In genomic region chr10:69071610-69072009, GRCh38 we compare ENCODE assay signal across 15 cellular contexts. TPM values are rescaled to one million over a fixed set of nuclear protein-coding genes. Genes with fewer than 3 reads are reported as not detected.
DNase-seq lines count a peak whose midpoint lies in the region; ATAC-seq and TF ChIP-seq lines count a peak whose summit lies in the region.
"Had no signal": no experiment of that assay in that cellular context is flagged by ENCODE, and none has a peak within 500 bp of the region (broad histone marks: within the 10 kb centered on the region; RNA-seq: fewer than 3 reads in every experiment).

No MANE protein-coding gene starts in this region.

- intact Hi-C loops in CD14-positive monocyte (cut with micrococcal nuclease) = no loop called here
- intact Hi-C loops in left ventricle myocardium superior (cut with micrococcal nuclease) = no loop called here

- H3K9me3 ChIP-seq in BLaER1 treated with 17β-estradiol and CSF1 and Interleukin-3, amounts not matched to agents 10 nM and 100 nM (replicated peaks in 1 of 11) = no peaks in the 10 kb centered on the region; a peak in 1 of 22 replicates
- H3K9me3 ChIP-seq in parathyroid adenoma (ENCODE audit: control insufficient read depth, low read length) = no peaks in the 10 kb centered on the region
- H3K9me3 ChIP-seq: A549, BE2C, Caco-2, HAP-1 had no signal

- peaks cover 0 to 1% (median 0%) of the 10 kb centered on the region in 3 donors for H3K27me3 Mint-ChIP-seq in CD14-positive monocyte (ENCODE audit: low read depth in 3 of 3)

- no peaks in the 10 kb centered on the region for H3K36me3 ChIP-seq in BLaER1 treated with 17β-estradiol and CSF1 and Interleukin-3, amounts not matched to agents 10 nM and 100 nM
- no peaks in the 10 kb centered on the region for H3K36me3 ChIP-seq in parathyroid adenoma (ENCODE audit: control insufficient read depth, insufficient read depth, low read length)
- H3K36me3 ChIP-seq: BE2C, HAP-1 had no signal

- no peaks in the 10 kb centered on the region for H3K27me3 ChIP-seq in BLaER1 treated with 17β-estradiol and CSF1 and Interleukin-3, amounts not matched to agents 10 nM and 100 nM
- H3K27me3 ChIP-seq in parathyroid adenoma (ENCODE audit: control insufficient read depth, insufficient read depth, low read length) = no peaks in the 10 kb centered on the region
- H3K27me3 ChIP-seq: BE2C had no signal

- no peak overlapping the region for H3K4me3 ChIP-seq in BLaER1 treated with 17β-estradiol and CSF1 and Interleukin-3, amounts not matched to agents 10 nM and 100 nM
- no peak overlapping the region for H3K4me3 ChIP-seq in parathyroid adenoma (ENCODE audit: low read depth, low read length)
- H3K4me3 ChIP-seq: A549, HAP-1 had no signal

- no peaks in the 10 kb centered on the region for H3K36me3 Mint-ChIP-seq in CD14-positive monocyte
- H3K36me3 Mint-ChIP-seq: CD8-positive, alpha-beta memory T cell had no signal

- no peak overlapping the region for H3K4me3 Mint-ChIP-seq in CD14-positive monocyte
- H3K4me3 Mint-ChIP-seq: CD8-positive, alpha-beta memory T cell had no signal

- TF ChIP-seq CTCF in CD14-positive monocyte (IDR thresholded peaks at IDR 0.05) = no peak
- TF ChIP-seq CTCF in parathyroid adenoma (IDR thresholded peaks at IDR 0.05) = no peak

- H3K79me2 ChIP-seq in parathyroid adenoma = no peaks in the 10 kb centered on the region

- no peaks in the 10 kb centered on the region for H4K20me1 ChIP-seq in BLaER1 treated with 17β-estradiol and CSF1 and Interleukin-3, amounts not matched to agents 10 nM and 100 nM

- no peaks in the 10 kb centered on the region for H3K9me3 Mint-ChIP-seq in CD14-positive monocyte
- H3K9me3 Mint-ChIP-seq: CD8-positive, alpha-beta memory T cell had no signal

- peak overlapping the region; percentile 7 for H2AFZ ChIP-seq in parathyroid adenoma

- H3K9ac ChIP-seq in BLaER1 treated with 17β-estradiol and CSF1 and Interleukin-3, amounts not matched to agents 10 nM and 100 nM = no peak overlapping the region
- no peak overlapping the region for H3K9ac ChIP-seq in parathyroid adenoma

- DNase-seq in CD14-positive monocyte (ENCODE audit: low spot score) (no peak), left ventricle myocardium superior (no peak), mucosa of gallbladder (ENCODE audit: low spot score) (no peak), inferior parietal cortex (ENCODE audit: extremely low spot score) (no peak)
- DNase-seq: BE2C; Caco-2; CD8-positive, alpha-beta memory T cell; DND-41; GDM1 had no signal

- peak overlapping the region in 7 of 11 experiments; percentile 39 to 99 (median 96); a peak in 13 of 22 replicates for H3K27ac ChIP-seq in BLaER1 treated with 17β-estradiol and CSF1 and Interleukin-3, amounts not matched to agents 10 nM and 100 nM
- H3K27ac ChIP-seq in parathyroid adenoma = no peak overlapping the region
- H3K27ac ChIP-seq: A549 had no signal

- peak overlapping the region in 4 of 11 experiments; percentile 45 to 97 (median 64); a peak in 6 of 22 replicates for H3K4me2 ChIP-seq in BLaER1 treated with 17β-estradiol and CSF1 and Interleukin-3, amounts not matched to agents 10 nM and 100 nM
- no peak overlapping the region for H3K4me2 ChIP-seq in parathyroid adenoma (ENCODE audit: low read length)
- H3K4me2 ChIP-seq: A549 had no signal

- peaks cover 8 to 95% (median 72%) of the 10 kb centered on the region in 10 experiments for H3K4me1 ChIP-seq in BLaER1 treated with 17β-estradiol and CSF1 and Interleukin-3, amounts not matched to agents 10 nM and 100 nM
- no peaks in the 10 kb centered on the region for H3K4me1 ChIP-seq in parathyroid adenoma
- H3K4me1 ChIP-seq: A549, BE2C, Caco-2, HAP-1 had no signal

- H3K27ac Mint-ChIP-seq in CD14-positive monocyte = peak overlapping the region in 5 of 7 donors; percentile 22 to 73 (median 41)

- peak; percentile 29 for ATAC-seq in left ventricle myocardium superior
- no peak for ATAC-seq in GM19455 (IDR thresholded peaks at IDR 0.05; ENCODE audit: unreplicated experiment)
- ATAC-seq: A549 had no signal

- peaks cover 70% of the 10 kb centered on the region for H3K4me1 Mint-ChIP-seq in CD14-positive monocyte

RNA-seq across cellular contexts. Expression of gene SRGN, which starts 16.3 kb away (rescaled TPM):
- 1,000 to 10,000 TPM; 1,724 to 1,859 TPM for polyA plus RNA-seq in CD14-positive monocyte
- 42.8 TPM for total RNA-seq in left ventricle myocardium superior
- total RNA-seq in mucosa of gallbladder = 91.4 TPM
- total RNA-seq: Caco-2, H1 had no signal

RNA-seq across cellular contexts. Expression of gene VPS26A, which starts 52.4 kb away (rescaled TPM):
- 10 to 100 TPM; 42.1 to 58.3 TPM for polyA plus RNA-seq in CD14-positive monocyte
- total RNA-seq in left ventricle myocardium superior (37.3 TPM), mucosa of gallbladder (39.7 TPM)
